Comparison of ENCODE assay signal across 28 cellular contexts in the genomic region with DNA sequence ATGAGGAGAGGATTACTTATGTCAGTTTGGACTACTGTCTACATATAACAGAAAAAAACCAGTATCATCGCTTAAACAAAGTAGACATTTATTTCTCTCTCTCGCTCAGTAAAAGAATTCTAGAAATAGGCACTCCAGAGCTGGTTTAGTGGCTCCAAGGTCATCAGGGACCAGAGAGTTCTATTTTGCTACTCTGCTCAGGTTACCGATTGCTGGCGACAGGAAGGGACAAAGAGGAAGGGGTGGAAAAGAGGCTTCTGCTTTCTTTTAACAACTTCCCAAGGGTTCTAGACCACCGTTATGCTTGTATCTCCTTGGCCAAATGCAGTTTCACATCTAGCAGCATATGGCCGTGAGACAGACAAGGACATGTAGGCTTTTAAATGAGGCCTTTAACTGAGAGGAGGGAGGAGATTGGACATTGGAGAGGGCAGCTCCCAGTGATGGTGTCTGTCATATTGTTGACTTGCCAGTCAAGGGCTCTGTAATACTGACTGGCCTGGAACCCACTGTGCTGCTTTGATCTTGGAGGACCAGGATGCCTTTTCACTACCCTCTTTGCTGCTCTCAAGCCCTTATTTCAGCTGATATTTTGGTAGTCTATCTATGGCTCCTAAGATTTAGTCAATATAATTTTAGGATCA. TPM values are rescaled to one million over a fixed set of nuclear protein-coding genes. Genes with fewer than 3 reads are reported as not detected.
DNase-seq lines count a peak whose midpoint lies in the region; FAIRE-seq and TF ChIP-seq lines count a peak whose summit lies in the region.
"Had no signal": no experiment of that assay in that cellular context is flagged by ENCODE, and none has a peak within 500 bp of the region (broad histone marks: within the 10 kb centered on the region; RNA-seq: fewer than 3 reads in every experiment).

No MANE protein-coding gene starts in this region.

- H3K18ac ChIP-seq in neuronal stem cell (ENCODE audit: low read length) = no peak overlapping the region

- H3K4me2 ChIP-seq in astrocyte (ENCODE audit: low read length) = peak overlapping the region; percentile 77
- no peak overlapping the region for H3K4me2 ChIP-seq in neuronal stem cell (ENCODE audit: insufficient read depth, low read length, poor library complexity, severe bottlenecking)

- H3K4me3 Mint-ChIP-seq in astrocyte (ENCODE audit: unreplicated experiment) = no peak overlapping the region
- H3K4me3 Mint-ChIP-seq: activated CD4-positive, alpha-beta T cell treated with anti-CD3 and anti-CD28 coated beads, Interleukin-2, amount 10 ng/mL, durations not matched to agents 7 days and 5 days; activated CD8-positive, alpha-beta memory T cell treated with anti-CD3 and anti-CD28 coated beads, Interleukin-2, amount 10 ng/mL, durations not matched to agents 7 days and 5 days; activated naive CD4-positive, alpha-beta T cell treated with anti-CD3 and anti-CD28 coated beads for 36 hours; activated T-cell treated with anti-CD3 and anti-CD28 coated beads, Interleukin-2, amount 50 U/mL, for 72 hours; stimulated activated effector memory CD8-positive, alpha-beta T cell treated with anti-CD3 and anti-CD28 coated beads, Interleukin-12 subunit alpha, Interleukin-12 subunit beta, amount 100 ng/mL, for 72 hours had no signal

- no peak overlapping the region for H3K27ac ChIP-seq in astrocyte (ENCODE audit: low read depth, low read length)
- no peak overlapping the region for H3K27ac ChIP-seq in neuronal stem cell (replicated peaks; ENCODE audit: low read length)
- H3K27ac ChIP-seq: right atrium auricular region, SK-N-MC, spleen, suprapubic skin had no signal

- H2AK5ac ChIP-seq in neuronal stem cell (ENCODE audit: low read depth, low read length) = no peak overlapping the region

- H3K9ac ChIP-seq in astrocyte (ENCODE audit: low read length) = no peak overlapping the region
- no peak overlapping the region for H3K9ac ChIP-seq in neuronal stem cell (ENCODE audit: low read depth, low read length, poor library complexity)

- H3K79me2 ChIP-seq in astrocyte (ENCODE audit: insufficient read depth, low read length) = no peaks in the 10 kb centered on the region

- H4K8ac ChIP-seq in neuronal stem cell (ENCODE audit: low read depth, low read length) = no peak overlapping the region

- H3K27me3 ChIP-seq in astrocyte (ENCODE audit: insufficient read depth, low read length) (no peaks in the 10 kb centered on the region), neuronal stem cell (ENCODE audit: control insufficient read depth in 3 of 3, insufficient read depth in 3 of 3, low read depth in 1 of 3, low read length in 3 of 3) (no peaks in the 10 kb centered on the region)
- H3K27me3 ChIP-seq: right atrium auricular region, spleen, suprapubic skin had no signal

- H3K14ac ChIP-seq in neuronal stem cell (ENCODE audit: low read length) = no peak overlapping the region

- H3K4ac ChIP-seq in neuronal stem cell (ENCODE audit: low read length) = no peak overlapping the region

- no peak for TF ChIP-seq CTCF in astrocyte (IDR thresholded peaks at IDR 0.05; ENCODE audit: insufficient read depth, low read depth, low read length)

- H4K91ac ChIP-seq in neuronal stem cell (ENCODE audit: low read depth, low read length, poor library complexity) = no peak overlapping the region

- H3K4me3 ChIP-seq in astrocyte (ENCODE audit: insufficient read depth, low read depth, low read length) (no peak overlapping the region), neuronal stem cell (ENCODE audit: low read length in 2 of 2) (no peak overlapping the region)
- H3K4me3 ChIP-seq: right atrium auricular region, SK-N-MC, spleen, suprapubic skin had no signal

- H3K36me3 Mint-ChIP-seq in astrocyte (ENCODE audit: low read depth, unreplicated experiment) = no peaks in the 10 kb centered on the region
- H3K36me3 Mint-ChIP-seq: stimulated activated effector memory CD8-positive, alpha-beta T cell treated with anti-CD3 and anti-CD28 coated beads, Interleukin-12 subunit alpha, Interleukin-12 subunit beta, amount 100 ng/mL, for 72 hours had no signal

- H3K27ac Mint-ChIP-seq in astrocyte (ENCODE audit: unreplicated experiment) = no peak overlapping the region
- H3K27ac Mint-ChIP-seq: activated CD4-positive, alpha-beta T cell treated with anti-CD3 and anti-CD28 coated beads, Interleukin-2, amount 10 ng/mL, durations not matched to agents 7 days and 5 days; activated naive CD4-positive, alpha-beta T cell treated with anti-CD3 and anti-CD28 coated beads for 36 hours; stimulated activated effector memory CD8-positive, alpha-beta T cell treated with anti-CD3 and anti-CD28 coated beads, Interleukin-12 subunit alpha, Interleukin-12 subunit beta, amount 100 ng/mL, for 72 hours had no signal

- H2BK5ac ChIP-seq in neuronal stem cell (ENCODE audit: low read length) = no peak overlapping the region

- H3K23ac ChIP-seq in neuronal stem cell (ENCODE audit: low read depth, low read length, poor library complexity) = no peak overlapping the region

- in situ Hi-C loops in KBM-7 (cut with MboI; ENCODE audit: low pct_unique_long_range_greater_than_20kb, low sequenced_read_pairs) = no loop called here

- no peaks in the 10 kb centered on the region for H3K9me3 Mint-ChIP-seq in astrocyte (ENCODE audit: unreplicated experiment)
- H3K9me3 Mint-ChIP-seq: activated CD4-positive, alpha-beta T cell treated with anti-CD3 and anti-CD28 coated beads, Interleukin-2, amount 10 ng/mL, durations not matched to agents 7 days and 5 days; activated naive CD4-positive, alpha-beta T cell treated with anti-CD3 and anti-CD28 coated beads for 36 hours; activated T-cell treated with anti-CD3 and anti-CD28 coated beads, Interleukin-2, amount 50 U/mL, for 72 hours; stimulated activated effector memory CD8-positive, alpha-beta T cell treated with anti-CD3 and anti-CD28 coated beads, Interleukin-12 subunit alpha, Interleukin-12 subunit beta, amount 100 ng/mL, for 72 hours had no signal

- H4K20me1 ChIP-seq in astrocyte (ENCODE audit: insufficient read depth, low read length) = peaks cover 3% of the 10 kb centered on the region

- no peak overlapping the region for H2BK12ac ChIP-seq in neuronal stem cell (ENCODE audit: low read length)

- no peak overlapping the region for H2BK120ac ChIP-seq in neuronal stem cell (ENCODE audit: low read depth, low read length)

- H3K4me1 ChIP-seq in astrocyte (ENCODE audit: insufficient read depth, low read length) (peaks cover 46% of the 10 kb centered on the region), neuronal stem cell (ENCODE audit: control insufficient read depth in 2 of 2, insufficient read depth in 1 of 2, low read depth in 1 of 2, low read length in 2 of 2) (peaks cover 0 to 6% of the 10 kb centered on the region in 2 donors)

- no peaks in the 10 kb centered on the region for H3K36me3 ChIP-seq in astrocyte (ENCODE audit: insufficient read depth, low read length)
- no peaks in the 10 kb centered on the region for H3K36me3 ChIP-seq in neuronal stem cell (replicated peaks in 1 of 2; ENCODE audit: control insufficient read depth in 2 of 2, insufficient read depth in 2 of 2, low read length in 2 of 2)
- H3K36me3 ChIP-seq: right atrium auricular region, spleen, suprapubic skin had no signal

- no peak for FAIRE-seq in astrocyte (lab: Jason Lieb, UNC)
- FAIRE-seq: bronchial epithelial cell, colon, HTR-8/SVneo had no signal

- no peak overlapping the region for H2AFZ ChIP-seq in astrocyte (ENCODE audit: low read depth, low read length)
- H2AFZ ChIP-seq in neuronal stem cell (ENCODE audit: low read length) = peak overlapping the region; percentile 70

- no peaks in the 10 kb centered on the region for H3K79me1 ChIP-seq in neuronal stem cell (ENCODE audit: low read depth, low read length)

- no peak overlapping the region for H2BK15ac ChIP-seq in neuronal stem cell (ENCODE audit: low read length)

- DNase-seq in NCI-H524 (lab: John Stamatoyannopoulos, UW) (peak; percentile 25 to 45), NCI-H524 treated with DMSO at 0.1 percent for 48 hours (lab: John Stamatoyannopoulos, UW) (no peak), KBM-7 (peak; percentile 29), astrocyte (ENCODE audit: low read depth) (no peak), neuronal stem cell (ENCODE audit: low spot score) (no peak), C1 segment of cervical spinal cord (lab: John Stamatoyannopoulos, UW) (no peak), NCI-H146 treated with DMSO at 0.1 percent for 48 hours (lab: John Stamatoyannopoulos, UW; ENCODE audit: unreplicated experiment) (no peak)
- DNase-seq in stimulated activated naive CD4-positive, alpha-beta T cell (lab: John Stamatoyannopoulos, UW) = no peak
- DNase-seq: activated CD4-positive, alpha-beta T cell treated with anti-CD3 and anti-CD28 coated beads, Interleukin-2, amount 10 ng/mL, durations not matched to agents 7 days and 5 days; activated CD8-positive, alpha-beta memory T cell treated with anti-CD3 and anti-CD28 coated beads, Interleukin-2, amount 10 ng/mL, durations not matched to agents 7 days and 5 days; activated naive CD4-positive, alpha-beta T cell treated with anti-CD3 and anti-CD28 coated beads for 36 hours; activated T-cell treated with anti-CD3 and anti-CD28 coated beads, Interleukin-2, amount 50 U/mL, for 72 hours; effector memory CD4-positive, alpha-beta T cell; foreskin fibroblast; left cardiac atrium; mesendoderm; NCI-H1105 treated with DMSO at 0.1 percent for 48 hours; NCI-H2081 treated with DMSO at 0.1 percent for 48 hours; NCI-H510A; spleen; stimulated activated CD4-positive, alpha-beta T cell treated with anti-CD3 and anti-CD28 coated beads, Interleukin-2, amount 100 ng/mL, for 48 hours had no signal

- peaks cover 30% of the 10 kb centered on the region for H3K4me1 Mint-ChIP-seq in astrocyte (ENCODE audit: low read depth, unreplicated experiment)

- no peaks in the 10 kb centered on the region for H3K27me3 Mint-ChIP-seq in astrocyte (ENCODE audit: low read depth, unreplicated experiment)
- H3K27me3 Mint-ChIP-seq: activated CD4-positive, alpha-beta T cell treated with anti-CD3 and anti-CD28 coated beads, Interleukin-2, amount 10 ng/mL, durations not matched to agents 7 days and 5 days; activated CD8-positive, alpha-beta memory T cell treated with anti-CD3 and anti-CD28 coated beads, Interleukin-2, amount 10 ng/mL, durations not matched to agents 7 days and 5 days had no signal

- H3K9me3 ChIP-seq in astrocyte (ENCODE audit: insufficient read depth, low read depth, low read length) (no peaks in the 10 kb centered on the region), neuronal stem cell (replicated peaks in 1 of 2; ENCODE audit: control insufficient read depth in 2 of 2, insufficient read depth in 1 of 2, low read depth in 1 of 2, low read length in 2 of 2) (no peaks in the 10 kb centered on the region)
- H3K9me3 ChIP-seq: right atrium auricular region, spleen, suprapubic skin had no signal

- no CpG with 5 or more reads among the region's 6 CpGs for WGBS in neuronal stem cell (ENCODE audit: extremely low coverage in 2 of 2, insufficient read length in 2 of 2, insufficient replicate concordance in 1 of 2), 2 donors

RNA-seq across cellular contexts. Expression of a gene that starts 15.6 kb away (rescaled TPM):
- total RNA-seq in astrocyte = 39.8 and 48.9 TPM in 2 replicates
- polyA plus RNA-seq in neuronal stem cell (2013, experiment 1 of 2) = 36.6 TPM
- polyA plus RNA-seq in neuronal stem cell (2013, experiment 2 of 2) = 40.3 TPM

RNA-seq across cellular contexts. Expression of a gene that starts 39.0 kb away (rescaled TPM):
- total RNA-seq in astrocyte = 120 and 132 TPM in 2 replicates
- 15.5 TPM for polyA plus RNA-seq in neuronal stem cell (2013, experiment 1 of 2)
- polyA plus RNA-seq in neuronal stem cell (2013, experiment 2 of 2) = 15.9 TPM

Comparison
In these comparisons a context has a peak if more than half of its experiments do, and no peak if none do; other contexts are left out.
1. DNase-seq: peak in NCI-H524 (2 of 2) and KBM-7 (single experiment); none in NCI-H524 treated with DMSO at 0.1 percent for 48 hours (single experiment), astrocyte (single experiment), neuronal stem cell (single experiment), stimulated activated naive CD4-positive, alpha-beta T cell (0 of 6), C1 segment of cervical spinal cord (0 of 14) and NCI-H146 treated with DMSO at 0.1 percent for 48 hours (single experiment).